Comparison of ENCODE assay signal across 20 cellular contexts in the genomic region with DNA sequence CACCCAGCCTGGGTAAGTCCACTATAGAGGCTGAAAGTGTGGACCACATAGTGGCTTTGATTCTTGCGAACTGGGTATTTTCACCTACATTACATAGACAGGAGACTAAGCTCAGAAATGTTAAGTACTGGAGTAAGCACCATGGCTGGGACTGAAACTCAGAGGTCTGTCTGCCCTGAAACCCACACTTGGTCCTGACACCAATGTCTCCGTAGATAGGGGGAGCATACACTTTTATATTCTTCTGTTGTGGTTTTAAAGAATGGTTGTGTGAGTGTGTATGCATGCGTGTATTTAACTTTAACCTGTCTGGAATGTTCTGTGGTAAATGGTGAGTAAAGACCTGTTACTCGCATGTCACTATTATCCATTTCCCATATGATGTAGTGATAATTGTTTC. TPM values are rescaled to one million over a fixed set of nuclear protein-coding genes. Genes with fewer than 3 reads are reported as not detected.
DNase-seq lines count a peak whose midpoint lies in the region; ATAC-seq and TF ChIP-seq lines count a peak whose summit lies in the region.
"Had no signal": no experiment of that assay in that cellular context is flagged by ENCODE, and none has a peak within 500 bp of the region (broad histone marks: within the 10 kb centered on the region; RNA-seq: fewer than 3 reads in every experiment).

No MANE protein-coding gene starts in this region.

- peak; percentile 60 to 89 for ATAC-seq in activated T-cell treated with anti-CD3 and anti-CD28 coated beads, Interleukin-2, amount 50 U/mL, for 72 hours (replicated peaks in 1 of 2)
- ATAC-seq in RWPE2 (ENCODE audit: low read depth), result peak; percentile 14; the same call in 1 of the 3 replicates
- ATAC-seq in CD8-positive, alpha-beta T cell, result no peak
- ATAC-seq in right cardiac atrium, result no peak

- H3K27me3 ChIP-seq in RWPE2 (ENCODE audit: insufficient read depth, poor library complexity, severe bottlenecking) (no peaks in the 10 kb centered on the region), right cardiac atrium (ENCODE audit: control insufficient read depth, insufficient read depth) (no peaks in the 10 kb centered on the region)
- H3K27me3 ChIP-seq in CD8-positive, alpha-beta T cell (ENCODE audit: insufficient read depth, low read length), result no peaks in the 10 kb centered on the region

- H3K4me1 Mint-ChIP-seq in activated T-cell treated with anti-CD3 and anti-CD28 coated beads, Interleukin-2, amount 50 U/mL, for 72 hours (ENCODE audit: low read depth), result peaks cover 14% of the 10 kb centered on the region
- no peaks in the 10 kb centered on the region for H3K4me1 Mint-ChIP-seq in type B pancreatic cell (ENCODE audit: unreplicated experiment)
- no peaks in the 10 kb centered on the region for H3K4me1 Mint-ChIP-seq in CD8-positive, alpha-beta T cell (ENCODE audit: low read depth)

- peaks cover 15% of the 10 kb centered on the region for H3K27me3 Mint-ChIP-seq in activated T-cell treated with anti-CD3 and anti-CD28 coated beads, Interleukin-2, amount 50 U/mL, for 72 hours (ENCODE audit: low read depth)
- peaks cover 8% of the 10 kb centered on the region for H3K27me3 Mint-ChIP-seq in type B pancreatic cell
- H3K27me3 Mint-ChIP-seq in CD8-positive, alpha-beta T cell (ENCODE audit: low read depth), result peaks cover 3% of the 10 kb centered on the region

- no peak overlapping the region for H3K27ac Mint-ChIP-seq in activated T-cell treated with anti-CD3 and anti-CD28 coated beads, Interleukin-2, amount 50 U/mL, for 72 hours
- H3K27ac Mint-ChIP-seq in type B pancreatic cell, result no peak overlapping the region
- H3K27ac Mint-ChIP-seq in CD8-positive, alpha-beta T cell, result no peak overlapping the region
- H3K27ac Mint-ChIP-seq: CD4-positive, alpha-beta T cell had no signal

- H3K4me3 ChIP-seq in RWPE2 (ENCODE audit: severe bottlenecking) (no peak overlapping the region), epithelial cell of esophagus (ENCODE audit: low read length) (no peak overlapping the region), right cardiac atrium (ENCODE audit: low read length) (no peak overlapping the region)
- H3K4me3 ChIP-seq in CD8-positive, alpha-beta T cell (ENCODE audit: low read depth, low read length), result no peak overlapping the region
- H3K4me3 ChIP-seq: GM23248 had no signal

- no peaks in the 10 kb centered on the region for H3K9me3 Mint-ChIP-seq in activated T-cell treated with anti-CD3 and anti-CD28 coated beads, Interleukin-2, amount 50 U/mL, for 72 hours
- H3K9me3 Mint-ChIP-seq in type B pancreatic cell, result no peaks in the 10 kb centered on the region
- H3K9me3 Mint-ChIP-seq in CD8-positive, alpha-beta T cell, result no peaks in the 10 kb centered on the region
- H3K9me3 Mint-ChIP-seq: CD4-positive, alpha-beta T cell had no signal

- intact Hi-C loops in CD8-positive, alpha-beta T cell (cut with DNase I, micrococcal nuclease), result no loop called here
- intact Hi-C loops in right cardiac atrium (cut with DNase I), result no loop called here

- H3K36me3 ChIP-seq in RWPE2 (ENCODE audit: low read depth), result no peaks in the 10 kb centered on the region
- no peaks in the 10 kb centered on the region for H3K36me3 ChIP-seq in CD8-positive, alpha-beta T cell (ENCODE audit: insufficient read depth, low read length)

- CTCF ChIA-PET in CD8-positive, alpha-beta T cell (lab: Charles Lee), result no interaction called here

- no peak overlapping the region for H3K4me3 Mint-ChIP-seq in activated T-cell treated with anti-CD3 and anti-CD28 coated beads, Interleukin-2, amount 50 U/mL, for 72 hours
- no peak overlapping the region for H3K4me3 Mint-ChIP-seq in type B pancreatic cell
- H3K4me3 Mint-ChIP-seq in CD8-positive, alpha-beta T cell, result no peak overlapping the region
- H3K4me3 Mint-ChIP-seq: CD4-positive, alpha-beta T cell had no signal

- peak in 1 of 2 donors; percentile 19 for DNase-seq in activated T-cell treated with anti-CD3 and anti-CD28 coated beads, Interleukin-2, amount 50 U/mL, for 72 hours
- DNase-seq in activated T-cell treated with anti-CD3 and anti-CD28 coated beads, Interleukin-2, amount 50 U/mL, for 48 hours, result no peak
- DNase-seq in RWPE2 (ENCODE audit: low spot score) (no peak), epithelial cell of esophagus (ENCODE audit: low read depth) (peak; percentile 19), type B pancreatic cell (ENCODE audit: extremely low spot score, unreplicated experiment) (peak; percentile 15), NCI-H1930 (lab: John Stamatoyannopoulos, UW) (no peak), right cardiac atrium (no peak)
- DNase-seq in CD8-positive, alpha-beta T cell, result no peak
- DNase-seq: AML-193; CD4-positive, alpha-beta T cell; DMS79 treated with DMSO at 0.1 percent for 48 hours; GM23248; IMR-90; NCI-H1436; NCI-H2081; NCI-H2227 treated with DMSO at 0.1 percent for 48 hours; NCI-H526 treated with DMSO at 0.1 percent for 48 hours; NK-92 treated with Interleukin-12 subunit alpha and Interleukin-12 subunit beta, amount 100 ng/mL, for 24 hours had no signal

- no peaks in the 10 kb centered on the region for H3K36me3 Mint-ChIP-seq in activated T-cell treated with anti-CD3 and anti-CD28 coated beads, Interleukin-2, amount 50 U/mL, for 72 hours (ENCODE audit: insufficient read depth in 2 of 2)
- no peaks in the 10 kb centered on the region for H3K36me3 Mint-ChIP-seq in type B pancreatic cell
- H3K36me3 Mint-ChIP-seq in CD8-positive, alpha-beta T cell, result no peaks in the 10 kb centered on the region

- WGBS in right cardiac atrium, result 90% methylated on average over 4 of the region's 4 CpGs

- H3K27ac ChIP-seq in RWPE2 (ENCODE audit: poor library complexity, severe bottlenecking) (no peak overlapping the region), right cardiac atrium (ENCODE audit: low read length) (no peak overlapping the region)
- no peak overlapping the region for H3K27ac ChIP-seq in CD8-positive, alpha-beta T cell (ENCODE audit: low read depth, low read length)
- H3K27ac ChIP-seq: GM23248 had no signal

- H3K4me1 ChIP-seq in RWPE2 (ENCODE audit: insufficient read depth, poor library complexity, severe bottlenecking), result no peaks in the 10 kb centered on the region
- H3K4me1 ChIP-seq in CD8-positive, alpha-beta T cell (ENCODE audit: insufficient read depth, low read length), result no peaks in the 10 kb centered on the region
- no peaks in the 10 kb centered on the region for H3K4me1 ChIP-seq in right cardiac atrium (ENCODE audit: control insufficient read depth, insufficient read depth, low read length)

- no peaks in the 10 kb centered on the region for H3K9me3 ChIP-seq in RWPE2 (ENCODE audit: severe bottlenecking)
- no peaks in the 10 kb centered on the region for H3K9me3 ChIP-seq in CD8-positive, alpha-beta T cell (ENCODE audit: low read length)
- no peaks in the 10 kb centered on the region for H3K9me3 ChIP-seq in right cardiac atrium (ENCODE audit: control insufficient read depth, low read length)

- POLR2A ChIA-PET in CD8-positive, alpha-beta T cell (lab: Charles Lee), result no interaction called here

- TF ChIP-seq CTCF in RWPE2 (IDR thresholded peaks at IDR 0.05; ENCODE audit: poor library complexity, severe bottlenecking) (no peak), epithelial cell of esophagus (IDR thresholded peaks at IDR 0.05; ENCODE audit: insufficient read depth, low read depth, low read length, missing control alignments) (no peak), type B pancreatic cell (conservative IDR thresholded peaks at IDR 0.05) (no peak)
- no peak for TF ChIP-seq CTCF in CD8-positive, alpha-beta T cell (IDR thresholded peaks at IDR 0.05)

RNA-seq across cellular contexts. Expression of gene NPPC, which starts 10.3 kb away (rescaled TPM):
- 1 to 10 TPM in 1 of 2 donors, under 1 TPM in 1; 0.58 to 1.1 TPM for total RNA-seq in activated T-cell treated with anti-CD3 and anti-CD28 coated beads, Interleukin-2, amount 50 U/mL, for 72 hours
- total RNA-seq in type B pancreatic cell (ENCODE audit: low replicate concordance) (1.6 and 5.4 TPM in 2 replicates), right cardiac atrium (10 to 100 TPM in 1 of 4 donors, 1 to 10 TPM in 3; 2.1 to 14.0 (median 3.4) TPM)
- under 1 TPM; 0.33 to 1.00 TPM for total RNA-seq in CD8-positive, alpha-beta T cell
- 1.7 TPM for polyA plus RNA-seq in right cardiac atrium
- total RNA-seq: A673, GM23248, HT-29 had no signal

RNA-seq across cellular contexts. Expression of gene DIS3L2, which starts 25.0 kb away (rescaled TPM):
- 10 to 100 TPM; 28.8 to 38.3 TPM for total RNA-seq in activated T-cell treated with anti-CD3 and anti-CD28 coated beads, Interleukin-2, amount 50 U/mL, for 72 hours
- 37.8 and 53.6 TPM in 2 replicates for total RNA-seq in type B pancreatic cell (ENCODE audit: low replicate concordance)
- 10 to 100 TPM; 46.9 to 56.5 TPM for total RNA-seq in CD8-positive, alpha-beta T cell
- 10 to 100 TPM; 19.2 to 25.4 (median 22.4) TPM for total RNA-seq in right cardiac atrium
- polyA plus RNA-seq in right cardiac atrium, result 11.0 TPM

Comparison
In these comparisons a context has a peak if more than half of its experiments do, and no peak if none do; other contexts are left out.
1. ATAC-seq: peak in activated T-cell treated with anti-CD3 and anti-CD28 coated beads, Interleukin-2, amount 50 U/mL, for 72 hours (2 of 2) and RWPE2 (single experiment); none in CD8-positive, alpha-beta T cell (single experiment) and right cardiac atrium (0 of 2).
2. DNase-seq: peak in epithelial cell of esophagus (single experiment) and type B pancreatic cell (single experiment); none in activated T-cell treated with anti-CD3 and anti-CD28 coated beads, Interleukin-2, amount 50 U/mL, for 48 hours (0 of 2), RWPE2 (single experiment), NCI-H1930 (0 of 2), CD8-positive, alpha-beta T cell (0 of 7) and right cardiac atrium (0 of 3).